Comparison of ENCODE assay signal across 1 cellular context in genomic region chr3:145182196-145182911, GRCh38.
TF ChIP-seq lines count a peak whose summit lies in the region.

No MANE protein-coding gene starts in this region.

TF ChIP-seq in SK-N-SH, 30 proteins besides CTCF, POLR2A, EP300 and RAD21 (continued from another document):
- TF ChIP-seq ZBTB33 (IDR thresholded peaks at IDR 0.05; ENCODE audit: borderline replicate concordance, low read depth): no peak
- no peak for TF ChIP-seq SMC3 (IDR thresholded peaks at IDR 0.05; ENCODE audit: low read depth, low read length)
- no peak for TF ChIP-seq RCOR1 (IDR thresholded peaks at IDR 0.05; ENCODE audit: low read length)
- no peak for TF ChIP-seq EZH2phosphoT487 (IDR thresholded peaks at IDR 0.05; ENCODE audit: borderline replicate concordance, low read depth)
- TF ChIP-seq CHD2 (IDR thresholded peaks at IDR 0.05; ENCODE audit: low read length, partially characterized antibody): no peak
- TF ChIP-seq MEF2A (IDR thresholded peaks at IDR 0.05; ENCODE audit: borderline replicate concordance, low read depth): no peak
- TF ChIP-seq, protein P1, sequence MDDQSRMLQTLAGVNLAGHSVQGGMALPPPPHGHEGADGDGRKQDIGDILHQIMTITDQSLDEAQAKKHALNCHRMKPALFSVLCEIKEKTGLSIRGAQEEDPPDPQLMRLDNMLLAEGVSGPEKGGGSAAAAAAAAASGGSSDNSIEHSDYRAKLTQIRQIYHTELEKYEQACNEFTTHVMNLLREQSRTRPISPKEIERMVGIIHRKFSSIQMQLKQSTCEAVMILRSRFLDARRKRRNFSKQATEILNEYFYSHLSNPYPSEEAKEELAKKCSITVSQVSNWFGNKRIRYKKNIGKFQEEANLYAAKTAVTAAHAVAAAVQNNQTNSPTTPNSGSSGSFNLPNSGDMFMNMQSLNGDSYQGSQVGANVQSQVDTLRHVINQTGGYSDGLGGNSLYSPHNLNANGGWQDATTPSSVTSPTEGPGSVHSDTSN (IDR thresholded peaks at IDR 0.05): no peak
